ENCODE assay signal across 1 cellular context in the genomic region with DNA sequence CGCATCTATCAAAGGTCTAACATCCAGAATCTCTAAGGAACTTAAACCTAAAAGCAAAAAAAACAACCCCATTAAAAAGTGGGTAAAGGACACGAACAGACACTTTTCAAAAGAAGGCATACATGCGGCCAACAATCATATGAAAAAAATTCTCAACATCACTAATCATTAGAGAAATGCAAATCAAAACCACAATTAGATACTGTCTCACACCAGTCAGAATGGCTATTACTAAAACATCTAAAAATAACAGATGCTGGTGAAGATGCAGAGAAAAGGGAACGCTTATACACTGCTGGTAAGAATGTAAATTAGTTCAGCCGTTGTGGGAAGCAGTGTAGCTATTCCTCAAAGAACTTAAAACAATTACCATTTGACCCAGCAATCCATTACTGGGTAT.
TF ChIP-seq lines count a peak whose summit lies in the region.

No MANE protein-coding gene starts in this region.

TF ChIP-seq in GM23338, 12 proteins besides CTCF, POLR2A, EP300 and RAD21 (continued from another document):
- TF ChIP-seq, protein P1, sequence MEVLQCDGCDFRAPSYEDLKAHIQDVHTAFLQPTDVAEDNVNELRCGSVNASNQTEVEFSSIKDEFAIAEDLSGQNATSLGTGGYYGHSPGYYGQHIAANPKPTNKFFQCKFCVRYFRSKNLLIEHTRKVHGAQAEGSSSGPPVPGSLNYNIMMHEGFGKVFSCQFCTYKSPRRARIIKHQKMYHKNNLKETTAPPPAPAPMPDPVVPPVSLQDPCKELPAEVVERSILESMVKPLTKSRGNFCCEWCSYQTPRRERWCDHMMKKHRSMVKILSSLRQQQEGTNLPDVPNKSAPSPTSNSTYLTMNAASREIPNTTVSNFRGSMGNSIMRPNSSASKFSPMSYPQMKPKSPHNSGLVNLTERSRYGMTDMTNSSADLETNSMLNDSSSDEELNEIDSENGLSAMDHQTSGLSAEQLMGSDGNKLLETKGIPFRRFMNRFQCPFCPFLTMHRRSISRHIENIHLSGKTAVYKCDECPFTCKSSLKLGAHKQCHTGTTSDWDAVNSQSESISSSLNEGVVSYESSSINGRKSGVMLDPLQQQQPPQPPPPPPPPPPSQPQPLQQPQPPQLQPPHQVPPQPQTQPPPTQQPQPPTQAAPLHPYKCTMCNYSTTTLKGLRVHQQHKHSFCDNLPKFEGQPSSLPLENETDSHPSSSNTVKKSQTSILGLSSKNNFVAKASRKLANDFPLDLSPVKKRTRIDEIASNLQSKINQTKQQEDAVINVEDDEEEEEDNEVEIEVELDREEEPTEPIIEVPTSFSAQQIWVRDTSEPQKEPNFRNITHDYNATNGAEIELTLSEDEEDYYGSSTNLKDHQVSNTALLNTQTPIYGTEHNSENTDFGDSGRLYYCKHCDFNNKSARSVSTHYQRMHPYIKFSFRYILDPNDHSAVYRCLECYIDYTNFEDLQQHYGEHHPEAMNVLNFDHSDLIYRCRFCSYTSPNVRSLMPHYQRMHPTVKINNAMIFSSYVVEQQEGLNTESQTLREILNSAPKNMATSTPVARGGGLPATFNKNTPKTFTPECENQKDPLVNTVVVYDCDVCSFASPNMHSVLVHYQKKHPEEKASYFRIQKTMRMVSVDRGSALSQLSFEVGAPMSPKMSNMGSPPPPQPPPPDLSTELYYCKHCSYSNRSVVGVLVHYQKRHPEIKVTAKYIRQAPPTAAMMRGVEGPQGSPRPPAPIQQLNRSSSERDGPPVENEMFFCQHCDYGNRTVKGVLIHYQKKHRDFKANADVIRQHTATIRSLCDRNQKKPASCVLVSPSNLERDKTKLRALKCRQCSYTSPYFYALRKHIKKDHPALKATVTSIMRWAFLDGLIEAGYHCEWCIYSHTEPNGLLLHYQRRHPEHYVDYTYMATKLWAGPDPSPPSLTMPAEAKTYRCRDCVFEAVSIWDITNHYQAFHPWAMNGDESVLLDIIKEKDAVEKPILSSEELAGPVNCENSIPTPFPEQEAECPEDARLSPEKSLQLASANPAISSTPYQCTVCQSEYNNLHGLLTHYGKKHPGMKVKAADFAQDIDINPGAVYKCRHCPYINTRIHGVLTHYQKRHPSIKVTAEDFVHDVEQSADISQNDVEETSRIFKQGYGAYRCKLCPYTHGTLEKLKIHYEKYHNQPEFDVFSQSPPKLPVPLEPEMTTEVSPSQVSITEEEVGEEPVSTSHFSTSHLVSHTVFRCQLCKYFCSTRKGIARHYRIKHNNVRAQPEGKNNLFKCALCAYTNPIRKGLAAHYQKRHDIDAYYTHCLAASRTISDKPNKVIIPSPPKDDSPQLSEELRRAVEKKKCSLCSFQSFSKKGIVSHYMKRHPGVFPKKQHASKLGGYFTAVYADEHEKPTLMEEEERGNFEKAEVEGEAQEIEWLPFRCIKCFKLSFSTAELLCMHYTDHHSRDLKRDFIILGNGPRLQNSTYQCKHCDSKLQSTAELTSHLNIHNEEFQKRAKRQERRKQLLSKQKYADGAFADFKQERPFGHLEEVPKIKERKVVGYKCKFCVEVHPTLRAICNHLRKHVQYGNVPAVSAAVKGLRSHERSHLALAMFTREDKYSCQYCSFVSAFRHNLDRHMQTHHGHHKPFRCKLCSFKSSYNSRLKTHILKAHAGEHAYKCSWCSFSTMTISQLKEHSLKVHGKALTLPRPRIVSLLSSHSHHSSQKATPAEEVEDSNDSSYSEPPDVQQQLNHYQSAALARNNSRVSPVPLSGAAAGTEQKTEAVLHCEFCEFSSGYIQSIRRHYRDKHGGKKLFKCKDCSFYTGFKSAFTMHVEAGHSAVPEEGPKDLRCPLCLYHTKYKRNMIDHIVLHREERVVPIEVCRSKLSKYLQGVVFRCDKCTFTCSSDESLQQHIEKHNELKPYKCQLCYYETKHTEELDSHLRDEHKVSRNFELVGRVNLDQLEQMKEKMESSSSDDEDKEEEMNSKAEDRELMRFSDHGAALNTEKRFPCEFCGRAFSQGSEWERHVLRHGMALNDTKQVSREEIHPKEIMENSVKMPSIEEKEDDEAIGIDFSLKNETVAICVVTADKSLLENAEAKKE (CRISPR knock-in tag; IDR thresholded peaks at IDR 0.05): no peak
- TF ChIP-seq CREB1 (CRISPR knock-in tag; IDR thresholded peaks at IDR 0.05; ENCODE audit: low read depth) (no peak), EZH2 (IDR thresholded peaks at IDR 0.05; ENCODE audit: low read depth, unreplicated experiment) (no peak), JUNB (IDR thresholded peaks at IDR 0.05; ENCODE audit: unreplicated experiment) (no peak), EZH2phosphoT487 (IDR thresholded peaks at IDR 0.05; ENCODE audit: unreplicated experiment) (no peak), NANOG (IDR thresholded peaks at IDR 0.05; ENCODE audit: borderline replicate concordance) (no peak), POLR2AphosphoS5 (IDR thresholded peaks at IDR 0.05; ENCODE audit: low read depth) (no peak), STAT1 (IDR thresholded peaks at IDR 0.05; ENCODE audit: unreplicated experiment) (no peak)
- TF ChIP-seq, protein P2, sequence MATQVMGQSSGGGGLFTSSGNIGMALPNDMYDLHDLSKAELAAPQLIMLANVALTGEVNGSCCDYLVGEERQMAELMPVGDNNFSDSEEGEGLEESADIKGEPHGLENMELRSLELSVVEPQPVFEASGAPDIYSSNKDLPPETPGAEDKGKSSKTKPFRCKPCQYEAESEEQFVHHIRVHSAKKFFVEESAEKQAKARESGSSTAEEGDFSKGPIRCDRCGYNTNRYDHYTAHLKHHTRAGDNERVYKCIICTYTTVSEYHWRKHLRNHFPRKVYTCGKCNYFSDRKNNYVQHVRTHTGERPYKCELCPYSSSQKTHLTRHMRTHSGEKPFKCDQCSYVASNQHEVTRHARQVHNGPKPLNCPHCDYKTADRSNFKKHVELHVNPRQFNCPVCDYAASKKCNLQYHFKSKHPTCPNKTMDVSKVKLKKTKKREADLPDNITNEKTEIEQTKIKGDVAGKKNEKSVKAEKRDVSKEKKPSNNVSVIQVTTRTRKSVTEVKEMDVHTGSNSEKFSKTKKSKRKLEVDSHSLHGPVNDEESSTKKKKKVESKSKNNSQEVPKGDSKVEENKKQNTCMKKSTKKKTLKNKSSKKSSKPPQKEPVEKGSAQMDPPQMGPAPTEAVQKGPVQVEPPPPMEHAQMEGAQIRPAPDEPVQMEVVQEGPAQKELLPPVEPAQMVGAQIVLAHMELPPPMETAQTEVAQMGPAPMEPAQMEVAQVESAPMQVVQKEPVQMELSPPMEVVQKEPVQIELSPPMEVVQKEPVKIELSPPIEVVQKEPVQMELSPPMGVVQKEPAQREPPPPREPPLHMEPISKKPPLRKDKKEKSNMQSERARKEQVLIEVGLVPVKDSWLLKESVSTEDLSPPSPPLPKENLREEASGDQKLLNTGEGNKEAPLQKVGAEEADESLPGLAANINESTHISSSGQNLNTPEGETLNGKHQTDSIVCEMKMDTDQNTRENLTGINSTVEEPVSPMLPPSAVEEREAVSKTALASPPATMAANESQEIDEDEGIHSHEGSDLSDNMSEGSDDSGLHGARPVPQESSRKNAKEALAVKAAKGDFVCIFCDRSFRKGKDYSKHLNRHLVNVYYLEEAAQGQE (IDR thresholded peaks at IDR 0.05; ENCODE audit: unreplicated experiment): no peak
TF ChIP-seq in GM23338: peak in this region for 0.
